Comparison of ENCODE assay signal across 1 cellular context in the genomic region with DNA sequence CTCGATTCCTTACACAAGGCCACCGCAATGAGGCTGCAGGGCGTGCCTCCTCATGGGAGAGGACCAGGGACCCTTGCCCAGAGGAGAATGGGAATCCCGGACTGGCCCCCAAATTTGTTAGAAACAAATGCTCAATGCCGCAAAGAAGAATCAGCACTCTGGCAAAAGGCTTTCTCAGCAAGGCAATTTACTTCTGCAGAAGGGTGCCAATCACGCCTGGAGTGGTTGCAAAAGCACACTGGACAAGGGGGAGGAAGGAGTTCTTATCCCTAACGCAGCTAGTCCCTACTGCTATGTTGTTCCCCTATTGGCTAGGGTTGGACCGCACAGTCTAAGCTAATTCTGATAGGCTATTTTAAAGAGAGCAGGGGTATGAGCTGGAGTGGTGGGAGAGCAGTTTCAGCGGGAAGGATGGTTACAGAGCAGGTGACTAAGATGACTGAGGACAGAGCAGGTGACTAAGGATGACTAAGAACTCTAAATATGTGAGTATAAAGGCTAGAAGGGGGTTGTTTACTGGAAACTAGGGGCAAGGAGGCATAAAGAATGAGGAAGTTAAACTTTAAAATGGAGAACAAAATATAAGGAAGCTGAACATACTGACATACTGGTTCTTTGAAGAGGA.
TF ChIP-seq lines count a peak whose summit lies in the region.

No MANE protein-coding gene starts in this region.

TF ChIP-seq in K562, 482 proteins besides CTCF, POLR2A, EP300 and RAD21 (continued from another document):
- TF ChIP-seq, protein P1, sequence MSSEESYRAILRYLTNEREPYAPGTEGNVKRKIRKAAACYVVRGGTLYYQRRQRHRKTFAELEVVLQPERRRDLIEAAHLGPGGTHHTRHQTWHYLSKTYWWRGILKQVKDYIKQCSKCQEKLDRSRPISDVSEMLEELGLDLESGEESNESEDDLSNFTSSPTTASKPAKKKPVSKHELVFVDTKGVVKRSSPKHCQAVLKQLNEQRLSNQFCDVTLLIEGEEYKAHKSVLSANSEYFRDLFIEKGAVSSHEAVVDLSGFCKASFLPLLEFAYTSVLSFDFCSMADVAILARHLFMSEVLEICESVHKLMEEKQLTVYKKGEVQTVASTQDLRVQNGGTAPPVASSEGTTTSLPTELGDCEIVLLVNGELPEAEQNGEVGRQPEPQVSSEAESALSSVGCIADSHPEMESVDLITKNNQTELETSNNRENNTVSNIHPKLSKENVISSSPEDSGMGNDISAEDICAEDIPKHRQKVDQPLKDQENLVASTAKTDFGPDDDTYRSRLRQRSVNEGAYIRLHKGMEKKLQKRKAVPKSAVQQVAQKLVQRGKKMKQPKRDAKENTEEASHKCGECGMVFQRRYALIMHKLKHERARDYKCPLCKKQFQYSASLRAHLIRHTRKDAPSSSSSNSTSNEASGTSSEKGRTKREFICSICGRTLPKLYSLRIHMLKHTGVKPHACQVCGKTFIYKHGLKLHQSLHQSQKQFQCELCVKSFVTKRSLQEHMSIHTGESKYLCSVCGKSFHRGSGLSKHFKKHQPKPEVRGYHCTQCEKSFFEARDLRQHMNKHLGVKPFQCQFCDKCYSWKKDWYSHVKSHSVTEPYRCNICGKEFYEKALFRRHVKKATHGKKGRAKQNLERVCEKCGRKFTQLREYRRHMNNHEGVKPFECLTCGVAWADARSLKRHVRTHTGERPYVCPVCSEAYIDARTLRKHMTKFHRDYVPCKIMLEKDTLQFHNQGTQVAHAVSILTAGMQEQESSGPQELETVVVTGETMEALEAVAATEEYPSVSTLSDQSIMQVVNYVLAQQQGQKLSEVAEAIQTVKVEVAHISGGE (CRISPR knock-in tag; IDR thresholded peaks at IDR 0.05), result no peak
- no peak for TF ChIP-seq CCNT2 (IDR thresholded peaks at IDR 0.05; ENCODE audit: borderline replicate concordance, extremely low read depth, insufficient read length, low read depth, low read length)
- TF ChIP-seq, protein P2, sequence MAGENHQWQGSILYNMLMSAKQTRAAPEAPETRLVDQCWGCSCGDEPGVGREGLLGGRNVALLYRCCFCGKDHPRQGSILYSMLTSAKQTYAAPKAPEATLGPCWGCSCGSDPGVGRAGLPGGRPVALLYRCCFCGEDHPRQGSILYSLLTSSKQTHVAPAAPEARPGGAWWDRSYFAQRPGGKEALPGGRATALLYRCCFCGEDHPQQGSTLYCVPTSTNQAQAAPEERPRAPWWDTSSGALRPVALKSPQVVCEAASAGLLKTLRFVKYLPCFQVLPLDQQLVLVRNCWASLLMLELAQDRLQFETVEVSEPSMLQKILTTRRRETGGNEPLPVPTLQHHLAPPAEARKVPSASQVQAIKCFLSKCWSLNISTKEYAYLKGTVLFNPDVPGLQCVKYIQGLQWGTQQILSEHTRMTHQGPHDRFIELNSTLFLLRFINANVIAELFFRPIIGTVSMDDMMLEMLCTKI (IDR thresholded peaks at IDR 0.05; ENCODE audit: partially characterized antibody), result no peak
- TF ChIP-seq, protein P3, sequence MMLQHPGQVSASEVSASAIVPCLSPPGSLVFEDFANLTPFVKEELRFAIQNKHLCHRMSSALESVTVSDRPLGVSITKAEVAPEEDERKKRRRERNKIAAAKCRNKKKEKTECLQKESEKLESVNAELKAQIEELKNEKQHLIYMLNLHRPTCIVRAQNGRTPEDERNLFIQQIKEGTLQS (IDR thresholded peaks at IDR 0.05), result peak; percentile 34
- TF ChIP-seq, protein P3 (CRISPR knock-in tag; conservative IDR thresholded peaks at IDR 0.05), result no peak
- TF ChIP-seq, protein P4, sequence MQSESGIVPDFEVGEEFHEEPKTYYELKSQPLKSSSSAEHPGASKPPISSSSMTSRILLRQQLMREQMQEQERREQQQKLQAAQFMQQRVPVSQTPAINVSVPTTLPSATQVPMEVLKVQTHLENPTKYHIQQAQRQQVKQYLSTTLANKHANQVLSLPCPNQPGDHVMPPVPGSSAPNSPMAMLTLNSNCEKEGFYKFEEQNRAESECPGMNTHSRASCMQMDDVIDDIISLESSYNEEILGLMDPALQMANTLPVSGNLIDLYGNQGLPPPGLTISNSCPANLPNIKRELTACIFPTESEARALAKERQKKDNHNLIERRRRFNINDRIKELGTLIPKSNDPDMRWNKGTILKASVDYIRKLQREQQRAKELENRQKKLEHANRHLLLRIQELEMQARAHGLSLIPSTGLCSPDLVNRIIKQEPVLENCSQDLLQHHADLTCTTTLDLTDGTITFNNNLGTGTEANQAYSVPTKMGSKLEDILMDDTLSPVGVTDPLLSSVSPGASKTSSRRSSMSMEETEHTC (IDR thresholded peaks at IDR 0.05), result no peak
